In the genomic region with DNA sequence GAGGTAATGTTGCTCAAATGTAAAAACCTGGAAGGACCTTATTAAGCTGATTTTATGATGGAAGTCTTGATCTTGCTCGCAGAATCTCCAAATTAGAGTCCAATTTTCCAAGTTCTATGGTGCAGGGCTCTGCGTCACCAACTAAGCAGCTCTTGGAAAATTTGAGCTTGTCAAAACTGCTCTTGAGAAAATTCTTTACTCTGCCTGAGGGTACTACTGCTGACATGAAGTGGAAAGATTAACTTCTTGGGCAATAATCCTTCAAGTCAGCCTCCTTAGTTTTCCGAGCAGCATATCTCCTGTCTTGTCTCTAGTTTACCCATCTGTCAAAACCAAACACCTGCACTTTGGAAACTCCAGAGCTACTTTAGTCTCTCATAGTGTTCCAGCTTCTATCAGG, we compare ENCODE assay signal across 21 cellular contexts.
"Had no signal": no experiment of that assay in that cellular context is flagged by ENCODE, and none has a peak within 500 bp of the region (broad histone marks: within the 10 kb centered on the region; RNA-seq: fewer than 3 reads in every experiment).

No MANE protein-coding gene starts in this region.

- DNase-seq: IMR-90, Karpas-422, KG1, MG63, NCI-H1092, NCI-H1105 treated with DMSO at 0.1 percent for 48 hours, NCI-H1417 treated with DMSO at 0.1 percent for 48 hours, NCI-H146, NCI-H1694 treated with DMSO at 0.1 percent for 48 hours, NCI-H1930, NCI-H2081, NCI-H2107, NCI-H2227 treated with DMSO at 0.1 percent for 48 hours, NCI-H526, Right ventricle myocardium superior, RPMI8226, SIG-M5 had no signal

- H3K4me1 ChIP-seq: SJSA1 had no signal

- H3K9me3 ChIP-seq: MG63, SJSA1 had no signal

- ATAC-seq: HepG2 had no signal

- H3K36me3 ChIP-seq: MG63, SJSA1 had no signal

- H3K27ac ChIP-seq: SJSA1, SK-N-MC had no signal

- H3K27me3 ChIP-seq: MG63, SJSA1 had no signal

- H3K4me3 ChIP-seq: MG63, SJSA1, SK-N-MC had no signal

- FAIRE-seq: HepG2, RCC 7860 had no signal
